Comparison of ENCODE assay signal across 1 cellular context in the genomic region with DNA sequence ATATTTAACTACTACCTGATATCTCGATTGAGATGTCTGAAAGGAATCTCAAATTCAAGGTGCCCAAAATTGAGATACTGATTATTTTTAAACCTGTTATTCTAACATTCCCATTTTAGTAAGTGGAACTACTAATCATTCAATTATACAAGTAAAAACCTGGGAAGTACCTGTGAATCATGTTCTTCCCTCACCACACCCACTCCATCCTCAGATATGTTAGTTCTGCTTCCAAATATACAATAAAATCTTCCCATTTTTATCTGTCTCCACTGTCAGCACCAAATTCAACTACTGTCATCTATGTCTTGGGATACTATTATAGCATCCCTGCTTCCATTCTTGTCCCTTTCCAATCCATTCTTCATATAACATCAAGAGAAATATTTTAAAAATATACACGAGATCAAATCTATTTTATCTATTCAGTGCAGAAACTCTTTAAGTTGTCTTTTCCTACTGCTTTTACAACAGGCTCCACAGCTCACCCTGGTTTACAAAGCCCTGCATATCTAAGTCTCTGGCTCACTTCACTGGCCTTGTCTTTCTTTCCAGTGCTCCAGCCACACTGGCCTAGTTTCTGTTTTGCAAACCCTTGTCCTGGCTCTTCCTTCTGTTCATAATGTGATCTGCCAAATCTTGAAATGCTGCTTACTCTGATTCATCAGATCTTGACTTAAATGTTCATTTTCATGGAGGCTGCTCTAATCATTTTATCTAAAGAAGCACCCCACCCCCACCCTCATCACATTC.
TF ChIP-seq lines count a peak whose summit lies in the region.

No MANE protein-coding gene starts in this region.

TF ChIP-seq in GM23338, 12 proteins besides CTCF, POLR2A, EP300 and RAD21 (continued from another document):
- TF ChIP-seq, protein P1, sequence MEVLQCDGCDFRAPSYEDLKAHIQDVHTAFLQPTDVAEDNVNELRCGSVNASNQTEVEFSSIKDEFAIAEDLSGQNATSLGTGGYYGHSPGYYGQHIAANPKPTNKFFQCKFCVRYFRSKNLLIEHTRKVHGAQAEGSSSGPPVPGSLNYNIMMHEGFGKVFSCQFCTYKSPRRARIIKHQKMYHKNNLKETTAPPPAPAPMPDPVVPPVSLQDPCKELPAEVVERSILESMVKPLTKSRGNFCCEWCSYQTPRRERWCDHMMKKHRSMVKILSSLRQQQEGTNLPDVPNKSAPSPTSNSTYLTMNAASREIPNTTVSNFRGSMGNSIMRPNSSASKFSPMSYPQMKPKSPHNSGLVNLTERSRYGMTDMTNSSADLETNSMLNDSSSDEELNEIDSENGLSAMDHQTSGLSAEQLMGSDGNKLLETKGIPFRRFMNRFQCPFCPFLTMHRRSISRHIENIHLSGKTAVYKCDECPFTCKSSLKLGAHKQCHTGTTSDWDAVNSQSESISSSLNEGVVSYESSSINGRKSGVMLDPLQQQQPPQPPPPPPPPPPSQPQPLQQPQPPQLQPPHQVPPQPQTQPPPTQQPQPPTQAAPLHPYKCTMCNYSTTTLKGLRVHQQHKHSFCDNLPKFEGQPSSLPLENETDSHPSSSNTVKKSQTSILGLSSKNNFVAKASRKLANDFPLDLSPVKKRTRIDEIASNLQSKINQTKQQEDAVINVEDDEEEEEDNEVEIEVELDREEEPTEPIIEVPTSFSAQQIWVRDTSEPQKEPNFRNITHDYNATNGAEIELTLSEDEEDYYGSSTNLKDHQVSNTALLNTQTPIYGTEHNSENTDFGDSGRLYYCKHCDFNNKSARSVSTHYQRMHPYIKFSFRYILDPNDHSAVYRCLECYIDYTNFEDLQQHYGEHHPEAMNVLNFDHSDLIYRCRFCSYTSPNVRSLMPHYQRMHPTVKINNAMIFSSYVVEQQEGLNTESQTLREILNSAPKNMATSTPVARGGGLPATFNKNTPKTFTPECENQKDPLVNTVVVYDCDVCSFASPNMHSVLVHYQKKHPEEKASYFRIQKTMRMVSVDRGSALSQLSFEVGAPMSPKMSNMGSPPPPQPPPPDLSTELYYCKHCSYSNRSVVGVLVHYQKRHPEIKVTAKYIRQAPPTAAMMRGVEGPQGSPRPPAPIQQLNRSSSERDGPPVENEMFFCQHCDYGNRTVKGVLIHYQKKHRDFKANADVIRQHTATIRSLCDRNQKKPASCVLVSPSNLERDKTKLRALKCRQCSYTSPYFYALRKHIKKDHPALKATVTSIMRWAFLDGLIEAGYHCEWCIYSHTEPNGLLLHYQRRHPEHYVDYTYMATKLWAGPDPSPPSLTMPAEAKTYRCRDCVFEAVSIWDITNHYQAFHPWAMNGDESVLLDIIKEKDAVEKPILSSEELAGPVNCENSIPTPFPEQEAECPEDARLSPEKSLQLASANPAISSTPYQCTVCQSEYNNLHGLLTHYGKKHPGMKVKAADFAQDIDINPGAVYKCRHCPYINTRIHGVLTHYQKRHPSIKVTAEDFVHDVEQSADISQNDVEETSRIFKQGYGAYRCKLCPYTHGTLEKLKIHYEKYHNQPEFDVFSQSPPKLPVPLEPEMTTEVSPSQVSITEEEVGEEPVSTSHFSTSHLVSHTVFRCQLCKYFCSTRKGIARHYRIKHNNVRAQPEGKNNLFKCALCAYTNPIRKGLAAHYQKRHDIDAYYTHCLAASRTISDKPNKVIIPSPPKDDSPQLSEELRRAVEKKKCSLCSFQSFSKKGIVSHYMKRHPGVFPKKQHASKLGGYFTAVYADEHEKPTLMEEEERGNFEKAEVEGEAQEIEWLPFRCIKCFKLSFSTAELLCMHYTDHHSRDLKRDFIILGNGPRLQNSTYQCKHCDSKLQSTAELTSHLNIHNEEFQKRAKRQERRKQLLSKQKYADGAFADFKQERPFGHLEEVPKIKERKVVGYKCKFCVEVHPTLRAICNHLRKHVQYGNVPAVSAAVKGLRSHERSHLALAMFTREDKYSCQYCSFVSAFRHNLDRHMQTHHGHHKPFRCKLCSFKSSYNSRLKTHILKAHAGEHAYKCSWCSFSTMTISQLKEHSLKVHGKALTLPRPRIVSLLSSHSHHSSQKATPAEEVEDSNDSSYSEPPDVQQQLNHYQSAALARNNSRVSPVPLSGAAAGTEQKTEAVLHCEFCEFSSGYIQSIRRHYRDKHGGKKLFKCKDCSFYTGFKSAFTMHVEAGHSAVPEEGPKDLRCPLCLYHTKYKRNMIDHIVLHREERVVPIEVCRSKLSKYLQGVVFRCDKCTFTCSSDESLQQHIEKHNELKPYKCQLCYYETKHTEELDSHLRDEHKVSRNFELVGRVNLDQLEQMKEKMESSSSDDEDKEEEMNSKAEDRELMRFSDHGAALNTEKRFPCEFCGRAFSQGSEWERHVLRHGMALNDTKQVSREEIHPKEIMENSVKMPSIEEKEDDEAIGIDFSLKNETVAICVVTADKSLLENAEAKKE (CRISPR knock-in tag; IDR thresholded peaks at IDR 0.05): no peak
- TF ChIP-seq EZH2phosphoT487 (IDR thresholded peaks at IDR 0.05; ENCODE audit: unreplicated experiment): no peak
- no peak for TF ChIP-seq ZNF331 (CRISPR knock-in tag; IDR thresholded peaks at IDR 0.05; ENCODE audit: low read depth)
- TF ChIP-seq NANOG (IDR thresholded peaks at IDR 0.05; ENCODE audit: borderline replicate concordance): no peak
- no peak for TF ChIP-seq ETS1 (IDR thresholded peaks at IDR 0.05)
- TF ChIP-seq CREB1 (CRISPR knock-in tag; IDR thresholded peaks at IDR 0.05; ENCODE audit: low read depth): no peak
- TF ChIP-seq JUNB (IDR thresholded peaks at IDR 0.05; ENCODE audit: unreplicated experiment): no peak
- TF ChIP-seq STAT1 (IDR thresholded peaks at IDR 0.05; ENCODE audit: unreplicated experiment): no peak
- TF ChIP-seq, protein P2, sequence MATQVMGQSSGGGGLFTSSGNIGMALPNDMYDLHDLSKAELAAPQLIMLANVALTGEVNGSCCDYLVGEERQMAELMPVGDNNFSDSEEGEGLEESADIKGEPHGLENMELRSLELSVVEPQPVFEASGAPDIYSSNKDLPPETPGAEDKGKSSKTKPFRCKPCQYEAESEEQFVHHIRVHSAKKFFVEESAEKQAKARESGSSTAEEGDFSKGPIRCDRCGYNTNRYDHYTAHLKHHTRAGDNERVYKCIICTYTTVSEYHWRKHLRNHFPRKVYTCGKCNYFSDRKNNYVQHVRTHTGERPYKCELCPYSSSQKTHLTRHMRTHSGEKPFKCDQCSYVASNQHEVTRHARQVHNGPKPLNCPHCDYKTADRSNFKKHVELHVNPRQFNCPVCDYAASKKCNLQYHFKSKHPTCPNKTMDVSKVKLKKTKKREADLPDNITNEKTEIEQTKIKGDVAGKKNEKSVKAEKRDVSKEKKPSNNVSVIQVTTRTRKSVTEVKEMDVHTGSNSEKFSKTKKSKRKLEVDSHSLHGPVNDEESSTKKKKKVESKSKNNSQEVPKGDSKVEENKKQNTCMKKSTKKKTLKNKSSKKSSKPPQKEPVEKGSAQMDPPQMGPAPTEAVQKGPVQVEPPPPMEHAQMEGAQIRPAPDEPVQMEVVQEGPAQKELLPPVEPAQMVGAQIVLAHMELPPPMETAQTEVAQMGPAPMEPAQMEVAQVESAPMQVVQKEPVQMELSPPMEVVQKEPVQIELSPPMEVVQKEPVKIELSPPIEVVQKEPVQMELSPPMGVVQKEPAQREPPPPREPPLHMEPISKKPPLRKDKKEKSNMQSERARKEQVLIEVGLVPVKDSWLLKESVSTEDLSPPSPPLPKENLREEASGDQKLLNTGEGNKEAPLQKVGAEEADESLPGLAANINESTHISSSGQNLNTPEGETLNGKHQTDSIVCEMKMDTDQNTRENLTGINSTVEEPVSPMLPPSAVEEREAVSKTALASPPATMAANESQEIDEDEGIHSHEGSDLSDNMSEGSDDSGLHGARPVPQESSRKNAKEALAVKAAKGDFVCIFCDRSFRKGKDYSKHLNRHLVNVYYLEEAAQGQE (IDR thresholded peaks at IDR 0.05; ENCODE audit: unreplicated experiment): no peak
- TF ChIP-seq EZH2 (IDR thresholded peaks at IDR 0.05; ENCODE audit: low read depth, unreplicated experiment): no peak
- no peak for TF ChIP-seq POLR2AphosphoS5 (IDR thresholded peaks at IDR 0.05; ENCODE audit: low read depth)
